ENCODE assay signal across 25 cellular contexts in the genomic region with DNA sequence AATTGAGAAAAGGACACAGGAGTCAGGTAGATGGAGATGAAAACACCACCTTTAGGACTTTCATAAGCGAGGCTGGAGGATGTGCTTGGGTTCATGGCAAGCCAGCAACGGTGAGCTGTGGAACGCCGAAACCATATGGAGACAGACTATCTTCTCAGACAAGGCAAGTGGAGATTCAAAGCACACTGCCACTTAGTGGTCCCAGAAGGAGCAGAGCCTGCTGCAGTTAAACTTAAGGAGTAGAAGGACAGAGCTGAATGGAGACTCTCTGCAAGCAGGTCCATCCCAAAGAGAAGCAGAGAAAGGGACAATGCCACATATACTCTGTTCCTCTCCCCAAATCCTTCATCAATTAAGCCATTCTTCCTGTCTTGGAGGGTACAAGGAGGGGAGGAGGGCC.
"Had no signal": no experiment of that assay in that cellular context is flagged by ENCODE, and none has a peak within 500 bp of the region (broad histone marks: within the 10 kb centered on the region; RNA-seq: fewer than 3 reads in every experiment).

No MANE protein-coding gene starts in this region.

- FAIRE-seq: endothelial cell of umbilical vein, keratinocyte had no signal

- H3K9me3 Mint-ChIP-seq: activated naive CD4-positive, alpha-beta T cell treated with anti-CD3 and anti-CD28 coated beads, Interleukin-2, amount 50 U/mL, for 24 hours had no signal

- H3K27me3 ChIP-seq: vagina had no signal

- H3K27ac ChIP-seq: heart left ventricle, thoracic aorta, vagina had no signal

- H3K9me3 ChIP-seq: heart left ventricle, thoracic aorta, vagina had no signal

- H3K36me3 Mint-ChIP-seq: activated naive CD4-positive, alpha-beta T cell treated with anti-CD3 and anti-CD28 coated beads, Interleukin-2, amount 50 U/mL, for 24 hours; brain; memory B cell; type B pancreatic cell had no signal

- H3K4me3 Mint-ChIP-seq: activated CD4-positive, alpha-beta T cell treated with anti-CD3 and anti-CD28 coated beads, Interleukin-2, amount 10 ng/mL, durations not matched to agents 7 days and 5 days; activated CD8-positive, alpha-beta T cell treated with anti-CD3 and anti-CD28 coated beads, Interleukin-2, amount 10 ng/mL, durations not matched to agents 7 days and 5 days; activated naive CD4-positive, alpha-beta T cell treated with anti-CD3 and anti-CD28 coated beads, Interleukin-2, amount 50 U/mL, for 24 hours; brain; memory B cell; nephron progenitor cell; T-helper 17 cell; type B pancreatic cell had no signal

- H3K27me3 Mint-ChIP-seq: activated CD4-positive, alpha-beta T cell treated with anti-CD3 and anti-CD28 coated beads, Interleukin-2, amount 10 ng/mL, durations not matched to agents 7 days and 5 days had no signal

- H3K36me3 ChIP-seq: heart left ventricle, thoracic aorta, vagina had no signal

- DNase-seq: activated CD4-positive, alpha-beta T cell treated with anti-CD3 and anti-CD28 coated beads, Interleukin-2, amount 10 ng/mL, durations not matched to agents 7 days and 5 days; activated CD4-positive, CD25-positive, alpha-beta regulatory T cell treated with anti-CD3 and anti-CD28 coated beads, Interleukin-2, amount 50 U/mL, for 72 hours; activated CD8-positive, alpha-beta T cell treated with anti-CD3 and anti-CD28 coated beads, Interleukin-2, amount 10 ng/mL, durations not matched to agents 7 days and 5 days; activated gamma-delta T cell treated with Interleukin-2 at 50 U/mL for 16 hours; activated T-cell treated with anti-CD3 and anti-CD28 coated beads, Interleukin-2, amount 50 U/mL, for 1 hour; anterior cingulate cortex; caudate nucleus; effector memory CD4-positive, alpha-beta T cell; heart left ventricle; left colon; nephron progenitor cell; occipital lobe; posterior cingulate gyrus; stimulated activated CD4-positive, alpha-beta T cell treated with anti-CD3 and anti-CD28 coated beads, Interleukin-4, amount 100 ng/mL, for 24 hours; stimulated activated naive CD4-positive, alpha-beta T cell treated with Interleukin-2 at 50 U/mL for 16 hours; T-helper 17 cell had no signal

- H3K27ac Mint-ChIP-seq: activated CD4-positive, alpha-beta T cell treated with anti-CD3 and anti-CD28 coated beads, Interleukin-2, amount 10 ng/mL, durations not matched to agents 7 days and 5 days; activated CD8-positive, alpha-beta T cell treated with anti-CD3 and anti-CD28 coated beads, Interleukin-2, amount 10 ng/mL, durations not matched to agents 7 days and 5 days; activated naive CD4-positive, alpha-beta T cell treated with anti-CD3 and anti-CD28 coated beads, Interleukin-2, amount 50 U/mL, for 24 hours; brain; memory B cell; nephron progenitor cell; T-helper 17 cell; type B pancreatic cell had no signal

- ATAC-seq: activated CD8-positive, alpha-beta T cell treated with anti-CD3 and anti-CD28 coated beads, Interleukin-2, amount 10 ng/mL, durations not matched to agents 7 days and 5 days; esophagus mucosa; heart left ventricle; left colon; T-helper 17 cell had no signal

- H3K4me3 ChIP-seq: heart left ventricle, thoracic aorta, vagina had no signal

- H3K4me1 Mint-ChIP-seq: activated CD4-positive, alpha-beta T cell treated with anti-CD3 and anti-CD28 coated beads, Interleukin-2, amount 10 ng/mL, durations not matched to agents 7 days and 5 days; activated naive CD4-positive, alpha-beta T cell treated with anti-CD3 and anti-CD28 coated beads, Interleukin-2, amount 50 U/mL, for 24 hours; memory B cell; T-helper 17 cell had no signal
